ENCODE assay signal across 13 cellular contexts in the genomic region with DNA sequence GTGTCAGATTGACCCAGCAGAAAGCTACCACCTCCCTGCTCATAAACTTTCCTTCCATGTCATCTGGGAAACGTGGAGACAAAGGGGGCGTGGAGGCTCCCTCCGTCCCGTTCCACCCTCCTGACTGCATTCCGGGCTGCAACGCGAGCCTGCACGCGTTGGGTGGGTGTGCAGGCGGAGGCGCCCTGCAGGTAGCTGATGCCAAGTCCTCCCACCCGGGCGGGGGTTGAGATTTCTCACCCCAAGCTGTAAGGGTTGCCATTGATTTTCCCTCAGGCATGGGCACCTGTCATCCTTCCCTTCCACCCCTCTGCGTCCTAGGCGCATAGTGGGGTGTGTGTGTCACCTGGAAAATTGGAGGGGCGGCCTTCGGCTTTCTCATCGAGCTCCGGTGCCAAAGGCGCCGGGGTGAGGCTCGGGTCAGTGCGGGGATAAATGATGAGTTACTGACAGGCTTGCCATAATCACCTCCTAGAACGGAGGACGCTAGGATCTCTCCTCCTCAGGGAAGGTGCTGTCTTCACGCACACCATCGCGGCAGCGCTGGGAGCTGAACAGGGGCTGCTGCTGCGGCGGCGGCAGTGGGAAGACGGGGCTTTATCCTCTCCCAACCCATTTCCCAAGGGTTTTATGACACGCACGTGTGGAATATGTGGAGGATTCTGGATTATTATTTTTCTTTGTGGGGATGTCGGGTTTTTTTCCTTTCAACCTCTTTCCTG. TPM values are rescaled to one million over a fixed set of nuclear protein-coding genes. Genes with fewer than 3 reads are reported as not detected.
DNase-seq lines count a peak whose midpoint lies in the region; ATAC-seq, FAIRE-seq and TF ChIP-seq lines count a peak whose summit lies in the region.
"Had no signal": no experiment of that assay in that cellular context is flagged by ENCODE, and none has a peak within 500 bp of the region (broad histone marks: within the 10 kb centered on the region; RNA-seq: fewer than 3 reads in every experiment).

No MANE protein-coding gene starts in this region.

- H3K9me3 ChIP-seq in iPS-18c (ENCODE audit: control insufficient read depth, insufficient read depth, low read length) (no peaks in the 10 kb centered on the region), gastrocnemius medialis (no peaks in the 10 kb centered on the region), tibial nerve (no peaks in the 10 kb centered on the region)
- H3K9me3 ChIP-seq: adrenal gland had no signal

- peaks cover 22 to 28% (median 22%) of the 10 kb centered on the region in 3 donors for H3K27me3 ChIP-seq in gastrocnemius medialis
- H3K27me3 ChIP-seq in tibial nerve: peaks cover 0 to 15% of the 10 kb centered on the region in 2 donors

- H3K4me3 ChIP-seq in iPS-18c (ENCODE audit: insufficient read depth, low read depth, low read length) (peak overlapping the region; percentile 92), gastrocnemius medialis (peak overlapping the region in 3 of 4 donors; percentile 40 to 56 (median 49)), tibial nerve (peak overlapping the region in 2 of 4 donors; percentile 22 to 47)

- no peaks in the 10 kb centered on the region for H3K36me3 Mint-ChIP-seq in brain

- no peaks in the 10 kb centered on the region for H3K9me3 Mint-ChIP-seq in brain

- TF ChIP-seq POLR2A in gastrocnemius medialis (IDR thresholded peaks at IDR 0.05) (no peak), tibial nerve (IDR thresholded peaks at IDR 0.05) (no peak)

- FAIRE-seq in RCC 7860 (lab: Jason Lieb, UNC): no peak
- FAIRE-seq: frontal cortex had no signal

- H3K27ac Mint-ChIP-seq in brain: peak overlapping the region; percentile 36 to 98 (median 93)

- H3K4me1 Mint-ChIP-seq in brain: peaks cover 63% of the 10 kb centered on the region

- DNase-seq in NCI-H146 (lab: John Stamatoyannopoulos, UW): peak; percentile 19
- DNase-seq in NCI-H146 treated with DMSO at 0.1 percent for 48 hours (lab: John Stamatoyannopoulos, UW; ENCODE audit: unreplicated experiment): no peak
- DNase-seq in gastrocnemius medialis: no peak
- DNase-seq in tibial nerve (ENCODE audit: low spot score in 2 of 2): no peak
- DNase-seq in RCC 7860 (ENCODE audit: low spot score): no peak
- DNase-seq: activated CD4-positive, alpha-beta T cell treated with anti-CD3 and anti-CD28 coated beads, Interleukin-2, amount 50 U/mL, for 1 hour; SIG-M5 had no signal

- peak overlapping the region; percentile 88 to 95 (median 92) for H3K4me3 Mint-ChIP-seq in brain

- no peak for ATAC-seq in gastrocnemius medialis
- no peak for ATAC-seq in GM18868 (IDR thresholded peaks at IDR 0.05; ENCODE audit: unreplicated experiment)

- intact Hi-C loops in gastrocnemius medialis (cut with DNase I; ENCODE audit: low total_unique reads): no loop called here

- H3K4me1 ChIP-seq in gastrocnemius medialis (no peaks in the 10 kb centered on the region), tibial nerve (peaks cover 0 to 19% (median 0%) of the 10 kb centered on the region in 4 donors)

- H3K27me3 Mint-ChIP-seq in brain: peaks cover 51% of the 10 kb centered on the region

- WGBS in tibial nerve, 2 donors: 3 to 5% methylated on average over 27 to 28 of the region's 36 CpGs

- TF ChIP-seq CTCF in brain (conservative IDR thresholded peaks at IDR 0.05) (no peak), gastrocnemius medialis (IDR thresholded peaks at IDR 0.05 in 4 of 5, conservative IDR thresholded peaks at IDR 0.05 in 1 of 5) (no peak), tibial nerve (IDR thresholded peaks at IDR 0.05) (no peak)

- H3K27ac ChIP-seq in gastrocnemius medialis (no peak overlapping the region), tibial nerve (no peak overlapping the region)
- H3K27ac ChIP-seq: adrenal gland had no signal

- H3K36me3 ChIP-seq in gastrocnemius medialis (no peaks in the 10 kb centered on the region), tibial nerve (no peaks in the 10 kb centered on the region)
- H3K36me3 ChIP-seq: adrenal gland had no signal

- in situ Hi-C loops in gastrocnemius medialis (cut with MboI; ENCODE audit: low sequenced_read_pairs in 4 of 4): no loop called here

- no peak for TF ChIP-seq EP300 in tibial nerve (IDR thresholded peaks at IDR 0.05)

RNA-seq across cellular contexts. Expression of a gene that starts 0.9 kb away (rescaled TPM):
- 7.1 TPM for polyA plus RNA-seq in brain (ENCODE audit: insufficient read depth, low read depth, low replicate concordance)
- total RNA-seq in gastrocnemius medialis: not detected
- 1 to 10 TPM in 3 of 4 donors, under 1 TPM in 1; 0.30 to 7.6 (median 2.5) TPM for total RNA-seq in tibial nerve
- polyA plus RNA-seq: AG04450 had no signal
